In the genomic region with DNA sequence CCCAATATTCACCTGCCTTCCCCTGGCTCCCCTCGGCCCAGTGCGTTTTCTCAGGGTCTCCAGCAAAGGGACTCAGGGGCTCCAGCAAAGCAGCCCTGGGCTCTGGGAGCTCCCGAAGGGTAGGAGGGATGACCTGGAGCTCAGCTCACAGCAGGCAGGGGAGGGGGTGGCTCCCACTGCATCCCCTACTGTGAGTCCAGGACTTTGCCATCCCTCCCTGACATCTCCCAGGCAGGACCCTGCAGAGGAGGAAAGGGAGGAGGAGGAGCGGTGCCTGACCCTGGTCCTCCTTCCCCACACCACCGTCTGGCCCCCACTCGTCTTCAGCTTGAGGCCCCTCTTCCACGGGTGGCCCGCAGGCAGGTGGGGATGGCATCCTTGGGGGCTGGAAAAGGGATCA, we compare ENCODE assay signal across 32 cellular contexts. TPM values are rescaled to one million over a fixed set of nuclear protein-coding genes. Genes with fewer than 3 reads are reported as not detected.
"Had no signal": no experiment of that assay in that cellular context is flagged by ENCODE, and none has a peak within 500 bp of the region (broad histone marks: within the 10 kb centered on the region; RNA-seq: fewer than 3 reads in every experiment).

No MANE protein-coding gene starts in this region.

- H3K27ac Mint-ChIP-seq: natural killer cell; nephron; progenitor cell of endocrine pancreas; stimulated activated effector memory CD8-positive, alpha-beta T cell treated with anti-CD3 and anti-CD28 coated beads, Interleukin-12 subunit alpha, Interleukin-12 subunit beta, amount 100 ng/mL, for 72 hours; stimulated activated naive B cell treated with anti-CD40 and anti-IgM and Interleukin-4, amounts not matched to agents 10 μg/mL and 1 μg/mL and 100 μg/mL, for 72 hours; stimulated activated naive CD8-positive, alpha-beta T cell treated with anti-CD3 and anti-CD28 coated beads, Interleukin-15, Interleukin-2, amounts not matched to agents 100 ng/mL and 50 ng/mL, for 24 hours had no signal

- H3K36me3 Mint-ChIP-seq: natural killer cell; neural progenitor cell; stimulated activated effector memory CD8-positive, alpha-beta T cell treated with anti-CD3 and anti-CD28 coated beads, Interleukin-12 subunit alpha, Interleukin-12 subunit beta, amount 100 ng/mL, for 72 hours had no signal

- H3K9me3 ChIP-seq: neutrophil, ovary, psoas muscle, right lobe of liver, sigmoid colon, stomach, thoracic aorta, thyroid gland, tibial nerve, upper lobe of left lung, vagina had no signal

- H3K27ac ChIP-seq: neural progenitor cell, neutrophil, ovary, parathyroid adenoma, psoas muscle, right lobe of liver, sigmoid colon, stomach, thoracic aorta, thyroid gland, tibial nerve, upper lobe of left lung, vagina had no signal

- H3K4me1 ChIP-seq: parathyroid adenoma, psoas muscle, vagina had no signal

- H3K9me3 Mint-ChIP-seq: natural killer cell; nephron; neural progenitor cell; stimulated activated effector memory CD8-positive, alpha-beta T cell treated with anti-CD3 and anti-CD28 coated beads, Interleukin-12 subunit alpha, Interleukin-12 subunit beta, amount 100 ng/mL, for 72 hours; stimulated activated naive B cell treated with anti-CD40 and anti-IgM and Interleukin-4, amounts not matched to agents 10 μg/mL and 1 μg/mL and 100 μg/mL, for 72 hours; stimulated activated naive CD8-positive, alpha-beta T cell treated with anti-CD3 and anti-CD28 coated beads, Interleukin-15, Interleukin-2, amounts not matched to agents 100 ng/mL and 50 ng/mL, for 24 hours had no signal

- H3K27me3 ChIP-seq: ovary, right lobe of liver, thyroid gland, vagina had no signal

- H2AFZ ChIP-seq: neural progenitor cell, parathyroid adenoma had no signal

- H3K79me2 ChIP-seq: parathyroid adenoma had no signal

- H3K9ac ChIP-seq: neural progenitor cell, parathyroid adenoma had no signal

- H3K36me3 ChIP-seq: neural progenitor cell, ovary, right lobe of liver, thoracic aorta, thyroid gland, vagina had no signal

- H3K4me2 ChIP-seq: neural progenitor cell had no signal

- DNase-seq: natural killer cell; nucleus accumbens; ovary; posterior cingulate gyrus; psoas muscle; right cardiac atrium; right lobe of liver; sigmoid colon; small intestine; stimulated activated CD4-positive, alpha-beta T cell treated with anti-CD3 and anti-CD28 coated beads, Interleukin-15, amount 100 ng/mL, for 24 hours; stimulated activated CD4-positive, alpha-beta T cell treated with anti-CD3 and anti-CD28 coated beads, Interleukin-2, amount 100 ng/mL, for 24 hours; stimulated activated CD4-positive, alpha-beta T cell treated with anti-CD3 and anti-CD28 coated beads, Interleukin-2, amount 100 ng/mL, for 48 hours; stimulated activated CD4-positive, alpha-beta T cell treated with anti-CD3 and anti-CD28 coated beads, Interleukin-4, amount 100 ng/mL, for 24 hours; stimulated activated naive B cell treated with anti-CD40 and anti-IgM and Interleukin-4, amounts not matched to agents 10 μg/mL and 1 μg/mL and 100 μg/mL, for 72 hours; stimulated activated naive CD4-positive, alpha-beta T cell treated with Interleukin-2 at 50 U/mL for 16 hours; stomach; thyroid gland; trophoblast cell; upper lobe of left lung had no signal

- H3K4me3 ChIP-seq: neural progenitor cell, ovary, psoas muscle, right lobe of liver, sigmoid colon, stomach, thoracic aorta, thyroid gland, tibial nerve, upper lobe of left lung, vagina had no signal

- H3K4me1 Mint-ChIP-seq: natural killer cell; nephron; stimulated activated effector memory CD8-positive, alpha-beta T cell treated with anti-CD3 and anti-CD28 coated beads, Interleukin-12 subunit alpha, Interleukin-12 subunit beta, amount 100 ng/mL, for 72 hours had no signal

- H3K4me3 Mint-ChIP-seq: natural killer cell; nephron; neural progenitor cell; stimulated activated effector memory CD8-positive, alpha-beta T cell treated with anti-CD3 and anti-CD28 coated beads, Interleukin-12 subunit alpha, Interleukin-12 subunit beta, amount 100 ng/mL, for 72 hours; stimulated activated naive B cell treated with anti-CD40 and anti-IgM and Interleukin-4, amounts not matched to agents 10 μg/mL and 1 μg/mL and 100 μg/mL, for 72 hours; stimulated activated naive CD8-positive, alpha-beta T cell treated with anti-CD3 and anti-CD28 coated beads, Interleukin-15, Interleukin-2, amounts not matched to agents 100 ng/mL and 50 ng/mL, for 24 hours had no signal

- ATAC-seq: natural killer cell; psoas muscle; right cardiac atrium; right lobe of liver; stimulated activated effector memory CD8-positive, alpha-beta T cell treated with anti-CD3 and anti-CD28 coated beads, Interleukin-12 subunit alpha, Interleukin-12 subunit beta, amount 100 ng/mL, for 72 hours; stimulated activated naive B cell treated with anti-CD40 and anti-IgM and Interleukin-4, amounts not matched to agents 10 μg/mL and 1 μg/mL and 100 μg/mL, for 72 hours had no signal

RNA-seq across cellular contexts. Expression of gene CABP7, which starts 5.0 kb away (rescaled TPM):
- total RNA-seq: psoas muscle, right cardiac atrium, right lobe of liver, skeletal muscle tissue, stomach, subcutaneous adipose tissue, ureter, vagina had no signal
